ENCODE assay signal across 20 cellular contexts in the genomic region with DNA sequence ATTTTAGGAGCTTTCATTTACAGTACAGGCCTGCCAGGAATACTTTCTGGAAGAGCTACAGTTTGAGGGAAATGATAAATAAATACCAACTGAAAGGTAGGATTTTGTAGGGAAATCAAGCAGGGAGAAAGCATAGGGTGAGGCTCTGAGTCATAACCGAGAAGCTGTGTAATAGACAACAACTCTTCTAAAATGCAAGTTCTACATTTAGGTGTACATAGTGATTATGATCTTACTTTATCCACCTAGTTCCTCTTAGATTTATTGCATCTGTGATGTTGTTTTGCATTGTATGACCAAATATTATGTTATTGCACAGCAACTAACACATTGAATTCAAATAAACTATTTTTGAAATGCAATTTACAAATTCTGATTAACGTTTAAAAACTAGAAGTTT.
"Had no signal": no experiment of that assay in that cellular context is flagged by ENCODE, and none has a peak within 500 bp of the region (broad histone marks: within the 10 kb centered on the region; RNA-seq: fewer than 3 reads in every experiment).

No MANE protein-coding gene starts in this region.

- H3K27ac Mint-ChIP-seq: activated CD4-positive, alpha-beta memory T cell treated with anti-CD3 and anti-CD28 coated beads, Interleukin-2, amount 10 ng/mL, durations not matched to agents 7 days and 5 days; activated CD4-positive, alpha-beta T cell treated with anti-CD3 and anti-CD28 coated beads for 36 hours; activated naive CD4-positive, alpha-beta T cell treated with anti-CD3 and anti-CD28 coated beads, Interleukin-2, amount 10 ng/mL, durations not matched to agents 7 days and 5 days; activated naive CD8-positive, alpha-beta T cell treated with anti-CD3 and anti-CD28 coated beads for 36 hours; activated T-cell treated with anti-CD3 and anti-CD28 coated beads, Interleukin-2, amount 50 U/mL, for 72 hours; activated T-helper 2 cell treated with anti-CD3 and anti-CD28 coated beads, Interferon-gamma antibody, Interleukin-2, Interleukin-4, amounts not matched to agents 10 μg/mL and 5 μg/mL and 100 μg/mL, durations not matched to agents 14 hours and 24 hours and 36 hours; T-helper 1 cell treated with Interleukin-12 subunit alpha and Interleukin-12 subunit beta and Interleukin-4 antibody, amounts not matched to agents 30 μg/mL and 1 μg/mL, for 36 hours had no signal

- H3K36me3 ChIP-seq: WERI-Rb-1 had no signal

- H3K36me3 Mint-ChIP-seq: activated naive CD4-positive, alpha-beta T cell treated with anti-CD3 and anti-CD28 coated beads, Interleukin-2, amount 10 ng/mL, durations not matched to agents 7 days and 5 days; activated naive CD8-positive, alpha-beta T cell treated with anti-CD3 and anti-CD28 coated beads for 36 hours had no signal

- H3K4me1 Mint-ChIP-seq: activated CD4-positive, alpha-beta memory T cell treated with anti-CD3 and anti-CD28 coated beads, Interleukin-2, amount 10 ng/mL, durations not matched to agents 7 days and 5 days; activated CD4-positive, alpha-beta T cell treated with anti-CD3 and anti-CD28 coated beads for 36 hours; activated naive CD4-positive, alpha-beta T cell treated with anti-CD3 and anti-CD28 coated beads, Interleukin-2, amount 10 ng/mL, durations not matched to agents 7 days and 5 days; activated naive CD8-positive, alpha-beta T cell treated with anti-CD3 and anti-CD28 coated beads for 36 hours had no signal

- H3K27ac ChIP-seq: KMS-11, WERI-Rb-1 had no signal

- H3K27me3 Mint-ChIP-seq: activated CD4-positive, alpha-beta memory T cell treated with anti-CD3 and anti-CD28 coated beads, Interleukin-2, amount 10 ng/mL, durations not matched to agents 7 days and 5 days; activated CD4-positive, alpha-beta T cell treated with anti-CD3 and anti-CD28 coated beads for 36 hours; activated naive CD4-positive, alpha-beta T cell treated with anti-CD3 and anti-CD28 coated beads, Interleukin-2, amount 10 ng/mL, durations not matched to agents 7 days and 5 days; activated naive CD8-positive, alpha-beta T cell treated with anti-CD3 and anti-CD28 coated beads for 36 hours had no signal

- H3K4me3 Mint-ChIP-seq: activated CD4-positive, alpha-beta memory T cell treated with anti-CD3 and anti-CD28 coated beads, Interleukin-2, amount 10 ng/mL, durations not matched to agents 7 days and 5 days; activated CD4-positive, alpha-beta T cell treated with anti-CD3 and anti-CD28 coated beads for 36 hours; activated naive CD4-positive, alpha-beta T cell treated with anti-CD3 and anti-CD28 coated beads, Interleukin-2, amount 10 ng/mL, durations not matched to agents 7 days and 5 days; activated naive CD8-positive, alpha-beta T cell treated with anti-CD3 and anti-CD28 coated beads for 36 hours; activated T-cell treated with anti-CD3 and anti-CD28 coated beads, Interleukin-2, amount 50 U/mL, for 72 hours; T-helper 1 cell treated with Interleukin-12 subunit alpha and Interleukin-12 subunit beta and Interleukin-4 antibody, amounts not matched to agents 30 μg/mL and 1 μg/mL, for 36 hours had no signal

- DNase-seq: activated CD4-positive, alpha-beta memory T cell treated with anti-CD3 and anti-CD28 coated beads, Interleukin-2, amount 10 ng/mL, durations not matched to agents 7 days and 5 days; activated CD4-positive, alpha-beta T cell treated with anti-CD3 and anti-CD28 coated beads for 36 hours; activated CD4-positive, alpha-beta T cell treated with anti-CD3 and anti-CD28 coated beads, Interleukin-2, amount 50 U/mL, for 1 hour; activated CD8-positive, alpha-beta memory T cell treated with anti-CD3 and anti-CD28 coated beads, Interleukin-2, amount 50 U/mL, for 4 hours; activated gamma-delta T cell treated with Interleukin-2 at 50 U/mL for 16 hours; activated naive CD4-positive, alpha-beta T cell treated with anti-CD3 and anti-CD28 coated beads, Interleukin-2, amount 10 ng/mL, durations not matched to agents 7 days and 5 days; activated naive CD8-positive, alpha-beta T cell treated with anti-CD3 and anti-CD28 coated beads for 36 hours; activated T-cell treated with anti-CD3 and anti-CD28 coated beads, Interleukin-2, amount 50 U/mL, for 72 hours; caudate nucleus; NCI-H1105 treated with DMSO at 0.1 percent for 48 hours; NCI-H1436 treated with DMSO at 0.1 percent for 48 hours; NCI-H187; NCI-H2081; NCI-H510A treated with DMSO at 0.1 percent for 48 hours; SHP77 treated with DMSO at 0.1 percent for 48 hours; T-helper 9 cell; WERI-Rb-1 had no signal

- H3K9me3 Mint-ChIP-seq: activated naive CD8-positive, alpha-beta T cell treated with anti-CD3 and anti-CD28 coated beads for 36 hours; activated T-cell treated with anti-CD3 and anti-CD28 coated beads, Interleukin-2, amount 50 U/mL, for 72 hours; activated T-helper 2 cell treated with anti-CD3 and anti-CD28 coated beads, Interferon-gamma antibody, Interleukin-2, Interleukin-4, amounts not matched to agents 10 μg/mL and 5 μg/mL and 100 μg/mL, durations not matched to agents 14 hours and 24 hours and 36 hours; T-helper 1 cell treated with Interleukin-12 subunit alpha and Interleukin-12 subunit beta and Interleukin-4 antibody, amounts not matched to agents 30 μg/mL and 1 μg/mL, for 36 hours had no signal

- ATAC-seq: activated CD4-positive, alpha-beta T cell treated with anti-CD3 and anti-CD28 coated beads for 36 hours; activated T-cell treated with anti-CD3 and anti-CD28 coated beads, Interleukin-2, amount 50 U/mL, for 72 hours had no signal
